ENCODE assay signal across 13 cellular contexts in the genomic region with DNA sequence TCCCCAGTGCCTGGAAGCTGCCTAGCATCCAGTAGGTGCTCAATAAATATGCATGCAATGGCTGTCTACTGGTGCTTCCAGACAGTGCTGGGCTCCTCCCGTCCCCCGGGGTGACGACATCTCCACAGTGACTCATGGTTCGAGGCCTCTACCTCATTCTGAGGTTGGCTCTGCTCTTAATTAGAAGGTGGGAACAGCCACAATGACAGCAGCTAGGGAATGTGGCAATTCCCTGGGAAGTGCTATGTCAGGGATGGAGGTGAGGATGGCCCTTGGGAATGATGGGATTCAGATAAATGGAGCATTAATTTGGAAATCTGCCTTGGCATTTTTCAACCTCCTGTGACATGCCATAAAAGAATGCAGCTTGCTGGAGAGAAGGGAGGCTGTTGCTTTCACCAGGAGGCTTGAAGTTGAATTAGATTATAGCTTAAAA.
A peak's percentile ranks its signal among the peaks of the same experiment; 100 is the strongest.
DNase-seq lines count a peak whose midpoint lies in the region; ATAC-seq and TF ChIP-seq lines count a peak whose summit lies in the region.
"Had no signal": no experiment of that assay in that cellular context is flagged by ENCODE, and none has a peak within 500 bp of the region (broad histone marks: within the 10 kb centered on the region; RNA-seq: fewer than 3 reads in every experiment).

No MANE protein-coding gene starts in this region.

- peak; percentile 90 for DNase-seq in AG09309 (ENCODE audit: low read depth)
- DNase-seq in HK-2 (ENCODE audit: unreplicated experiment), result peak; percentile 32
- DNase-seq in SW480 (ENCODE audit: low spot score), result peak; percentile 43
- peak; percentile 81 to 89 for DNase-seq in foreskin fibroblast
- DNase-seq in stimulated activated CD4-positive, alpha-beta T cell treated with anti-CD3 and anti-CD28 coated beads, Interleukin-12 subunit alpha, Interleukin-12 subunit beta, amount 100 ng/mL, for 4 hours, result no peak
- no peak for DNase-seq in HuH-7.5 (ENCODE audit: low spot score)
- no peak for DNase-seq in NCI-H1092 treated with DMSO at 0.1 percent for 48 hours (lab: John Stamatoyannopoulos, UW)
- DNase-seq: activated naive CD8-positive, alpha-beta T cell treated with anti-CD3 and anti-CD28 coated beads, Interleukin-2, amount 10 ng/mL, durations not matched to agents 7 days and 5 days; Caco-2; NCI-H1694; substantia nigra had no signal

- no peak for ATAC-seq in HG03196 (IDR thresholded peaks at IDR 0.05; ENCODE audit: unreplicated experiment)
- ATAC-seq: activated CD4-positive, CD25-positive, alpha-beta regulatory T cell treated with anti-CD3 and anti-CD28 coated beads, Interleukin-2, amount 50 U/mL, for 24 hours had no signal

- TF ChIP-seq CTCF in AG09309 (IDR thresholded peaks at IDR 0.05; ENCODE audit: control insufficient read depth, insufficient read depth, low read depth, low read length, missing control alignments) (no peak), foreskin fibroblast (IDR thresholded peaks at IDR 0.05; ENCODE audit: low read depth, low read length) (no peak)

- H3K4me3 ChIP-seq in AG09309 (ENCODE audit: control insufficient read depth, low read depth, low read length), result no peak overlapping the region
- no peak overlapping the region for H3K4me3 ChIP-seq in foreskin fibroblast (ENCODE audit: low read depth in 1 of 2, low read length in 2 of 2)

Comparison
In these comparisons a context has a peak if more than half of its experiments do, and no peak if none do; other contexts are left out.
1. DNase-seq: peak in AG09309 (single experiment), HK-2 (single experiment), SW480 (single experiment) and foreskin fibroblast (2 of 2); none in stimulated activated CD4-positive, alpha-beta T cell treated with anti-CD3 and anti-CD28 coated beads, Interleukin-12 subunit alpha, Interleukin-12 subunit beta, amount 100 ng/mL, for 4 hours (single experiment), HuH-7.5 (single experiment) and NCI-H1092 treated with DMSO at 0.1 percent for 48 hours (single experiment).